In the genomic region with DNA sequence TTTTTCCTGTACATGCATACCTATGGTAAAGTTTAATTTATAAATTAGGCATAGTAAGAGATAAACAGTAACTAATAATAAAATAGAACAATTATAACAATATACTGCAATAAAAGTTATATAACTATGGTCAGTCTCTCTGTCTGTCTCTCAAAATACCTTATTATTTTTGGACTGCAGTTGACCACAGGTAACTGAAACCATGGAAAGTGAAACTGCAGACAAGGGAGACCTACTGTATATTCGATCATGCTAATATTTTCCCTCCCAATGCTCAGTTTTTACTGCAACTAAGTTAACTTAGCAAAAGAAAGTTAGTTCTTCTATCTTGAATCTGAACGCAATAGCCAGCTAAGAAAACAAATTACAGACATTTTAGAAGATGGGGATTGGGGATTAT, we compare ENCODE assay signal across 29 cellular contexts.
"Had no signal": no experiment of that assay in that cellular context is flagged by ENCODE, and none has a peak within 500 bp of the region (broad histone marks: within the 10 kb centered on the region; RNA-seq: fewer than 3 reads in every experiment).

No MANE protein-coding gene starts in this region.

- H3K4me3 ChIP-seq: ascending aorta, breast epithelium, cardiac muscle cell, coronary artery, dorsolateral prefrontal cortex had no signal

- H3K36me3 ChIP-seq: breast epithelium, cardiac muscle cell had no signal

- ATAC-seq: activated naive CD4-positive, alpha-beta T cell treated with anti-CD3 and anti-CD28 coated beads, Interleukin-2, amount 50 U/mL, for 72 hours; activated T-cell treated with anti-CD3 and anti-CD28 coated beads, Interleukin-2, amount 50 U/mL, for 72 hours; esophagus mucosa; T-helper 17 cell; WTC11 had no signal

- FAIRE-seq: frontal cortex had no signal

- H3K4me1 ChIP-seq: ascending aorta, breast epithelium had no signal

- H3K9me3 ChIP-seq: ascending aorta, breast epithelium had no signal

- H3K27ac ChIP-seq: ascending aorta, breast epithelium, cardiac muscle cell, coronary artery, dorsolateral prefrontal cortex, VCaP had no signal

- DNase-seq: activated CD4-positive, alpha-beta memory T cell treated with anti-CD3 and anti-CD28 coated beads, Interleukin-2, amount 10 ng/mL, durations not matched to agents 7 days and 5 days; activated CD4-positive, alpha-beta T cell treated with anti-CD3 and anti-CD28 coated beads for 1 hour; activated CD4-positive, alpha-beta T cell treated with anti-CD3 and anti-CD28 coated beads for 4 hours; activated CD4-positive, alpha-beta T cell treated with anti-CD3 and anti-CD28 coated beads, Interleukin-2, amount 10 ng/mL, durations not matched to agents 7 days and 5 days; activated CD4-positive, alpha-beta T cell treated with anti-CD3 and anti-CD28 coated beads, Interleukin-2, amount 50 U/mL, for 4 hours; activated CD8-positive, alpha-beta memory T cell treated with anti-CD3 and anti-CD28 coated beads, Interleukin-2, amount 50 U/mL, for 48 hours; activated gamma-delta T cell; activated naive CD4-positive, alpha-beta T cell; activated naive CD4-positive, alpha-beta T cell treated with anti-CD3 and anti-CD28 coated beads, Interleukin-2, amount 10 ng/mL, durations not matched to agents 7 days and 5 days; activated naive CD8-positive, alpha-beta T cell treated with anti-CD3 and anti-CD28 coated beads, Interleukin-2, amount 10 ng/mL, durations not matched to agents 7 days and 5 days; activated T-cell treated with anti-CD3 and anti-CD28 coated beads for 4 hours; activated T-cell treated with anti-CD3 and anti-CD28 coated beads, Interleukin-2, amount 50 U/mL, for 24 hours; activated T-cell treated with anti-CD3 and anti-CD28 coated beads, Interleukin-2, amount 50 U/mL, for 72 hours; dorsolateral prefrontal cortex; effector memory CD4-positive, alpha-beta T cell; endodermal cell; foreskin fibroblast; head of caudate nucleus; T-helper 17 cell; T1000 had no signal

- H3K27me3 ChIP-seq: ascending aorta, breast epithelium, cardiac muscle cell, dorsolateral prefrontal cortex had no signal
